Comparison of ENCODE assay signal across 10 cellular contexts in the genomic region with DNA sequence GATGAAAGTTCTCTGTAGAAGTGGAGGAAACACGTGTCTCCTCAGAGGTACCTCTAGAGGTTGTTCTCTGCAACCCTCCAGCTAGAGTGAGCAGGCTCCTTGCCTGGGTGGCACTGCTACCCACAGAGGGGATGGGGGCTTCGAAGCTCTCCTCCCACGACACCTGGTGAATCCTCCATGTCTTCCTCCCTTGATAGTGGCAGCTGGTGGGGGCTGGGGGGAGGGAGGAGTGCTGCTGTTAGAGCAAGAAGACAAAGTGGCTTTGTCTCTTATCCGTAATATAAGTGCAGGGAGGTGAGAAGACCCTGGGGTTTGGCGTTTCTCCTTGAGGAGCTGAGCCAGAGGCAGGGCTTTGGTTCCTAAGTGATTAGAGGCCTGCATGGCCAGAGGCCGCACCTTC. TPM values are rescaled to one million over a fixed set of nuclear protein-coding genes. Genes with fewer than 3 reads are reported as not detected.
A peak's percentile ranks its signal among the peaks of the same experiment; 100 is the strongest.
DNase-seq lines count a peak whose midpoint lies in the region; ATAC-seq and TF ChIP-seq lines count a peak whose summit lies in the region.
"Had no signal": no experiment of that assay in that cellular context is flagged by ENCODE, and none has a peak within 500 bp of the region (broad histone marks: within the 10 kb centered on the region; RNA-seq: fewer than 3 reads in every experiment).

No MANE protein-coding gene starts in this region.

- no peak for ATAC-seq in Right ventricle myocardium inferior
- no peak for ATAC-seq in GM19328 (IDR thresholded peaks at IDR 0.05; ENCODE audit: unreplicated experiment)

- TF ChIP-seq CTCF in cardiac muscle cell (IDR thresholded peaks at IDR 0.05; ENCODE audit: low read depth, low read length) (no peak), esophagus squamous epithelium (IDR thresholded peaks at IDR 0.05) (no peak), osteoblast (IDR thresholded peaks at IDR 0.05; ENCODE audit: extremely low read depth, low read depth, low read length) (no peak), vagina (IDR thresholded peaks at IDR 0.05) (no peak)

- H3K9me3 ChIP-seq in cardiac muscle cell (ENCODE audit: low read depth) (no peaks in the 10 kb centered on the region), esophagus squamous epithelium (no peaks in the 10 kb centered on the region), osteoblast (ENCODE audit: low read depth, low read length) (no peaks in the 10 kb centered on the region), vagina (no peaks in the 10 kb centered on the region)
- H3K9me3 ChIP-seq: right lobe of liver had no signal

- intact Hi-C loops in Right ventricle myocardium inferior (cut with DNase I) (loop anchor here (2.0 kb wide), 1 partner anchor 43 kb away; no protein-coding TSS in a partner anchor), esophagus squamous epithelium (cut with DNase I) (no loop called here), vagina (cut with DNase I) (no loop called here)

- H4K20me1 ChIP-seq in osteoblast (ENCODE audit: insufficient read depth, low read length): peaks cover 68% of the 10 kb centered on the region

- peak overlapping the region; percentile 36 for H3K27ac ChIP-seq in cardiac muscle cell
- H3K27ac ChIP-seq in esophagus squamous epithelium: peak overlapping the region in 3 of 4 donors; percentile 72 to 87 (median 75)
- peak overlapping the region; percentile 97 for H3K27ac ChIP-seq in osteoblast (ENCODE audit: low read depth, low read length)
- peak overlapping the region; percentile 88 for H3K27ac ChIP-seq in vagina

- no peak overlapping the region for H2AFZ ChIP-seq in osteoblast (ENCODE audit: low read length)

- H3K4me3 ChIP-seq in cardiac muscle cell (no peak overlapping the region), esophagus squamous epithelium (no peak overlapping the region), osteoblast (ENCODE audit: insufficient read depth, low read length) (no peak overlapping the region), vagina (no peak overlapping the region)
- H3K4me3 ChIP-seq: right lobe of liver had no signal

- DNase-seq in cardiac muscle cell (ENCODE audit: low read depth in 1 of 2, low spot score in 1 of 2) (no peak), Right ventricle myocardium inferior (ENCODE audit: missing footprints) (no peak), esophagus squamous epithelium (lab: John Stamatoyannopoulos, UW) (no peak), osteoblast (ENCODE audit: insufficient read length, low spot score, missing footprints) (no peak), vagina (ENCODE audit: extremely low spot score in 2 of 2) (no peak)
- no peak for DNase-seq in activated effector memory CD4-positive, alpha-beta T cell treated with anti-CD3 and anti-CD28 coated beads, Interleukin-2, amount 50 U/mL, for 16 hours
- DNase-seq in activated effector memory CD4-positive, alpha-beta T cell treated with Interleukin-2 at 50 U/mL for 16 hours: no peak
- DNase-seq: right lobe of liver, T-helper 9 cell had no signal

- WGBS in esophagus squamous epithelium, 2 donors: 53 to 54% methylated on average over 4 to 6 of the region's 6 CpGs

- no peak overlapping the region for H3K4me2 ChIP-seq in osteoblast (ENCODE audit: insufficient read depth, low read length)

- H3K27me3 ChIP-seq in cardiac muscle cell (peaks cover 76% of the 10 kb centered on the region), esophagus squamous epithelium (no peaks in the 10 kb centered on the region), osteoblast (ENCODE audit: insufficient read depth, low read length) (no peaks in the 10 kb centered on the region), vagina (no peaks in the 10 kb centered on the region)
- H3K27me3 ChIP-seq: right lobe of liver had no signal

- no peak for TF ChIP-seq POLR2A in esophagus squamous epithelium (IDR thresholded peaks at IDR 0.05)
- no peak for TF ChIP-seq POLR2A in vagina (IDR thresholded peaks at IDR 0.05)

- H3K36me3 ChIP-seq in cardiac muscle cell (no peaks in the 10 kb centered on the region), esophagus squamous epithelium (peaks cover 0 to 15% (median 0%) of the 10 kb centered on the region in 3 donors), osteoblast (ENCODE audit: insufficient read depth, low read length) (peaks cover 11% of the 10 kb centered on the region), vagina (no peaks in the 10 kb centered on the region)
- H3K36me3 ChIP-seq: right lobe of liver had no signal

- peaks cover 93% of the 10 kb centered on the region for H3K79me2 ChIP-seq in osteoblast (ENCODE audit: insufficient read depth, low read length)

- H3K4me1 ChIP-seq in cardiac muscle cell (ENCODE audit: low read depth) (peaks cover 15% of the 10 kb centered on the region), esophagus squamous epithelium (peaks cover 36 to 87% (median 78%) of the 10 kb centered on the region in 3 donors), osteoblast (ENCODE audit: insufficient read depth, low read length) (peaks cover 59% of the 10 kb centered on the region), vagina (peaks cover 97% of the 10 kb centered on the region)

RNA-seq across cellular contexts. Expression of gene ATP2B4, which starts 45.2 kb away (rescaled TPM):
- total RNA-seq in cardiac muscle cell (91.9 and 107 TPM in 2 replicates), Right ventricle myocardium inferior (87.1 TPM), esophagus squamous epithelium (10 to 100 TPM; 23.7 to 58.9 (median 39.2) TPM), osteoblast (112 and 124 TPM in 2 replicates), vagina (101 TPM)
- 64.5 and 67.5 TPM in 2 replicates for polyA plus RNA-seq in cardiac muscle cell

Comparison
In these comparisons a context has a peak if more than half of its experiments do, and no peak if none do; other contexts are left out.
1. H3K27ac ChIP-seq: peak in every context shown above with its lines; median percentile 97 in osteoblast; 88 in vagina; 75 in esophagus squamous epithelium; 36 in cardiac muscle cell.